Comparison of ENCODE assay signal across 33 cellular contexts in genomic region chr14:74985806-74986205, GRCh38. TPM values are rescaled to one million over a fixed set of nuclear protein-coding genes. Genes with fewer than 3 reads are reported as not detected.
"Had no signal": no experiment of that assay in that cellular context is flagged by ENCODE, and none has a peak within 500 bp of the region (broad histone marks: within the 10 kb centered on the region; RNA-seq: fewer than 3 reads in every experiment).

No MANE protein-coding gene starts in this region.

- H3K27ac ChIP-seq: body of pancreas, PC-9, RWPE1, VCaP had no signal

- H3K4me2 ChIP-seq: PC-9 had no signal

- H2AFZ ChIP-seq: PC-9 had no signal

- H3K36me3 ChIP-seq: breast epithelium had no signal

- DNase-seq: activated B cell treated with CpG ODN at 0.5 μM for 24 hours; activated CD4-positive, alpha-beta memory T cell treated with anti-CD3 and anti-CD28 coated beads for 36 hours; activated CD4-positive, alpha-beta T cell treated with anti-CD3 and anti-CD28 coated beads for 4 hours; activated CD4-positive, alpha-beta T cell treated with anti-CD3 and anti-CD28 coated beads, Interleukin-2, amount 50 U/mL, for 1 hour; activated CD4-positive, CD25-positive, alpha-beta regulatory T cell treated with anti-CD3 and anti-CD28 coated beads, Interleukin-2, amount 50 U/mL, for 72 hours; activated CD8-positive, alpha-beta memory T cell treated with anti-CD3 and anti-CD28 coated beads for 24 hours; activated CD8-positive, alpha-beta memory T cell treated with anti-CD3 and anti-CD28 coated beads, Interleukin-2, amount 10 ng/mL, durations not matched to agents 7 days and 5 days; activated effector memory CD4-positive, alpha-beta T cell treated with anti-CD3 and anti-CD28 coated beads, Interleukin-2, amount 50 U/mL, for 16 hours; activated naive CD4-positive, alpha-beta T cell; activated naive CD8-positive, alpha-beta T cell treated with anti-CD3 and anti-CD28 coated beads, Interleukin-2, amount 10 ng/mL, durations not matched to agents 7 days and 5 days; activated T-cell treated with anti-CD3 and anti-CD28 coated beads, Interleukin-2, amount 50 U/mL, for 72 hours; amygdala; body of pancreas; Karpas-422; KBM-7; NCI-H1105; NCI-H1417 treated with DMSO at 0.1 percent for 48 hours; NCI-H1694; NCI-H2029; NCI-H510A; NCI-H526; NCI-H748 treated with DMSO at 0.1 percent for 48 hours; NK-92 treated with Interleukin-12 subunit alpha and Interleukin-12 subunit beta, amount 100 ng/mL, for 24 hours; PC-9; Right ventricle myocardium superior; SW 1271; T-helper 1 cell; T-helper 2 cell; T-helper 9 cell had no signal

- H3K4me3 ChIP-seq: body of pancreas, breast epithelium, PC-9 had no signal

- ATAC-seq: activated CD8-positive, alpha-beta memory T cell treated with anti-CD3 and anti-CD28 coated beads, Interleukin-2, amount 10 ng/mL, durations not matched to agents 7 days and 5 days; activated T-cell treated with anti-CD3 and anti-CD28 coated beads, Interleukin-2, amount 50 U/mL, for 72 hours; activated T-helper 17 cell treated with anti-CD3 and anti-CD28 coated beads, Interleukin-2, amount 50 U/mL, for 72 hours; body of pancreas had no signal

- H3K27me3 ChIP-seq: body of pancreas, breast epithelium had no signal

- H3K4me1 ChIP-seq: body of pancreas, breast epithelium had no signal

- H3K9me3 ChIP-seq: body of pancreas, breast epithelium had no signal

RNA-seq across cellular contexts. Expression of gene PGF, which starts 30.4 kb away (rescaled TPM):
- total RNA-seq: activated B cell treated with CpG ODN at 0.5 μM for 24 hours had no signal
